In genomic region chr16:74813109-74813641, GRCh38 we compare ENCODE assay signal across 8 cellular contexts. TPM values are rescaled to one million over a fixed set of nuclear protein-coding genes. Genes with fewer than 3 reads are reported as not detected.
DNase-seq lines count a peak whose midpoint lies in the region; ATAC-seq and TF ChIP-seq lines count a peak whose summit lies in the region.

No MANE protein-coding gene starts in this region.

- peak; percentile 99 for ATAC-seq in GM19467 (IDR thresholded peaks at IDR 0.05; ENCODE audit: unreplicated experiment)
- peak; percentile 82 for ATAC-seq in HG03558 (IDR thresholded peaks at IDR 0.05; ENCODE audit: extremely low read depth, unreplicated experiment)
- peak; percentile 100 for ATAC-seq in mucosa of descending colon

- H3K4me3 ChIP-seq in epithelial cell of esophagus (ENCODE audit: low read length) (no peak overlapping the region), mucosa of descending colon (no peak overlapping the region)

- DNase-seq in COLO829 (ENCODE audit: low spot score) (peak; percentile 29), NOMO-1 treated with dmso at 0.1 percent for 144 hours (lab: John Stamatoyannopoulos, UW; ENCODE audit: unreplicated experiment) (peak; percentile 17), epithelial cell of esophagus (ENCODE audit: low read depth) (peak; percentile 75), mucosa of descending colon (peak; percentile 81 to 93 (median 91))
- DNase-seq in activated CD8-positive, alpha-beta memory T cell treated with anti-CD3 and anti-CD28 coated beads, Interleukin-2, amount 50 U/mL, for 4 hours = peak; percentile 74
- peak; percentile 58 for DNase-seq in stimulated activated CD8-positive, alpha-beta memory T cell treated with anti-CD3 and anti-CD28 coated beads, Interleukin-4, amount 100 ng/mL, for 24 hours (ENCODE audit: low read depth)

- H3K4me1 ChIP-seq in mucosa of descending colon (ENCODE audit: low read depth) = no peaks in the 10 kb centered on the region

- intact Hi-C loops in mucosa of descending colon (cut with DNase I, micrococcal nuclease) = loop anchor here (5.0 kb wide), 1 partner anchor 49 kb away; no protein-coding TSS in a partner anchor

- peaks cover 3% of the 10 kb centered on the region for H3K9me3 ChIP-seq in mucosa of descending colon

- peak; percentile 85 for TF ChIP-seq CTCF in epithelial cell of esophagus (IDR thresholded peaks at IDR 0.05; ENCODE audit: insufficient read depth, low read depth, low read length, missing control alignments)
- peak; percentile 89 for TF ChIP-seq CTCF in mucosa of descending colon (IDR thresholded peaks at IDR 0.05)

- H3K36me3 ChIP-seq in mucosa of descending colon (ENCODE audit: low read depth) = no peaks in the 10 kb centered on the region

RNA-seq across cellular contexts. Expression of gene FA2H, which starts 38.6 kb away (rescaled TPM):
- total RNA-seq in mucosa of descending colon = 10 to 100 TPM; 17.3 to 60.0 (median 44.0) TPM

Comparison
In these comparisons a context has a peak if more than half of its experiments do, and no peak if none do; other contexts are left out.
1. DNase-seq: peak in every context shown above with its lines; median percentile 91 in mucosa of descending colon; 75 in epithelial cell of esophagus; 74 in activated CD8-positive, alpha-beta memory T cell treated with anti-CD3 and anti-CD28 coated beads, Interleukin-2, amount 50 U/mL, for 4 hours; 58 in stimulated activated CD8-positive, alpha-beta memory T cell treated with anti-CD3 and anti-CD28 coated beads, Interleukin-4, amount 100 ng/mL, for 24 hours; 29 in COLO829; 17 in NOMO-1 treated with dmso at 0.1 percent for 144 hours.